Comparison of ENCODE assay signal across 16 cellular contexts in genomic region chr22:36640106-36640672, GRCh38.
DNase-seq lines count a peak whose midpoint lies in the region; ATAC-seq and TF ChIP-seq lines count a peak whose summit lies in the region.
"Had no signal": no experiment of that assay in that cellular context is flagged by ENCODE, and none has a peak within 500 bp of the region (broad histone marks: within the 10 kb centered on the region; RNA-seq: fewer than 3 reads in every experiment).

No MANE protein-coding gene starts in this region.

- no peak overlapping the region for H3K4me3 Mint-ChIP-seq in endodermal cell
- H3K4me3 Mint-ChIP-seq: CD8-positive, alpha-beta T cell had no signal

- no peak overlapping the region for H3K9ac ChIP-seq in endodermal cell (ENCODE audit: extremely low read depth, low read length, poor library complexity, severe bottlenecking)

- no peaks in the 10 kb centered on the region for H3K9me3 Mint-ChIP-seq in endodermal cell
- H3K9me3 Mint-ChIP-seq: CD8-positive, alpha-beta T cell had no signal

- DNase-seq in Daoy (ENCODE audit: low read depth) (peak; percentile 38), NCI-H446 treated with DMSO at 0.1 percent for 48 hours (lab: John Stamatoyannopoulos, UW) (peak; percentile 10), RPMI7951 (ENCODE audit: low read depth) (peak; percentile 14), endodermal cell (peak; percentile 57), T1000 (lab: John Stamatoyannopoulos, UW) (no peak), NCI-H69 (lab: John Stamatoyannopoulos, UW) (no peak)
- DNase-seq: BE2C; CD8-positive, alpha-beta T cell; COR-L47; IMR-90; KBM-7 had no signal

- no peak for ATAC-seq in GM18517 (IDR thresholded peaks at IDR 0.05; ENCODE audit: unreplicated experiment)
- ATAC-seq in HG03025 (IDR thresholded peaks at IDR 0.05; ENCODE audit: low FRiP score, unreplicated experiment), result no peak
- ATAC-seq: CD8-positive, alpha-beta T cell; GM12878 had no signal

- H3K36me3 Mint-ChIP-seq in endodermal cell (ENCODE audit: low read depth), result no peaks in the 10 kb centered on the region
- H3K36me3 Mint-ChIP-seq: CD8-positive, alpha-beta T cell had no signal

- peaks cover 18% of the 10 kb centered on the region for H3K4me1 Mint-ChIP-seq in endodermal cell

- H3K36me3 ChIP-seq in endodermal cell (ENCODE audit: control insufficient read depth, insufficient read depth, low read length), result no peaks in the 10 kb centered on the region
- H3K36me3 ChIP-seq: BE2C, HAP-1 had no signal

- TF ChIP-seq CTCF in endodermal cell (conservative IDR thresholded peaks at IDR 0.05), result no peak

- peaks cover 23% of the 10 kb centered on the region for H3K27me3 ChIP-seq in endodermal cell (ENCODE audit: control insufficient read depth, insufficient read depth, low read length, poor library complexity, severe bottlenecking)
- H3K27me3 ChIP-seq: BE2C had no signal

- no peak overlapping the region for H3K27ac Mint-ChIP-seq in endodermal cell
- H3K27ac Mint-ChIP-seq: CD8-positive, alpha-beta T cell had no signal

- no peaks in the 10 kb centered on the region for H3K4me1 ChIP-seq in endodermal cell (ENCODE audit: control insufficient read depth, insufficient read depth, low read length)
- H3K4me1 ChIP-seq: HAP-1 had no signal

- peaks cover 8% of the 10 kb centered on the region for H3K27me3 Mint-ChIP-seq in endodermal cell (ENCODE audit: insufficient read depth)

- no peak overlapping the region for H3K27ac ChIP-seq in endodermal cell (ENCODE audit: low read depth, low read length)
- H3K27ac ChIP-seq: C4-2B had no signal

- WGBS in endodermal cell (ENCODE audit: insufficient coverage in 1 of 2, insufficient read length in 1 of 2), 2 experiments, result 68 to 75% methylated on average over 5 to 11 of the region's 11 CpGs

- no peak overlapping the region for H3K4me3 ChIP-seq in endodermal cell (ENCODE audit: low read length)
- H3K4me3 ChIP-seq: GM12878, HAP-1 had no signal

- no peaks in the 10 kb centered on the region for H3K9me3 ChIP-seq in endodermal cell (ENCODE audit: control insufficient read depth, low read length)
- H3K9me3 ChIP-seq: BE2C, HAP-1 had no signal

Comparison
In these comparisons a context has a peak if more than half of its experiments do, and no peak if none do; other contexts are left out.
1. DNase-seq: peak in Daoy (single experiment), NCI-H446 treated with DMSO at 0.1 percent for 48 hours (single experiment), RPMI7951 (single experiment) and endodermal cell (single experiment); none in T1000 (single experiment) and NCI-H69 (single experiment).